30 cellular contexts compared by ENCODE assay signal in the genomic region with DNA sequence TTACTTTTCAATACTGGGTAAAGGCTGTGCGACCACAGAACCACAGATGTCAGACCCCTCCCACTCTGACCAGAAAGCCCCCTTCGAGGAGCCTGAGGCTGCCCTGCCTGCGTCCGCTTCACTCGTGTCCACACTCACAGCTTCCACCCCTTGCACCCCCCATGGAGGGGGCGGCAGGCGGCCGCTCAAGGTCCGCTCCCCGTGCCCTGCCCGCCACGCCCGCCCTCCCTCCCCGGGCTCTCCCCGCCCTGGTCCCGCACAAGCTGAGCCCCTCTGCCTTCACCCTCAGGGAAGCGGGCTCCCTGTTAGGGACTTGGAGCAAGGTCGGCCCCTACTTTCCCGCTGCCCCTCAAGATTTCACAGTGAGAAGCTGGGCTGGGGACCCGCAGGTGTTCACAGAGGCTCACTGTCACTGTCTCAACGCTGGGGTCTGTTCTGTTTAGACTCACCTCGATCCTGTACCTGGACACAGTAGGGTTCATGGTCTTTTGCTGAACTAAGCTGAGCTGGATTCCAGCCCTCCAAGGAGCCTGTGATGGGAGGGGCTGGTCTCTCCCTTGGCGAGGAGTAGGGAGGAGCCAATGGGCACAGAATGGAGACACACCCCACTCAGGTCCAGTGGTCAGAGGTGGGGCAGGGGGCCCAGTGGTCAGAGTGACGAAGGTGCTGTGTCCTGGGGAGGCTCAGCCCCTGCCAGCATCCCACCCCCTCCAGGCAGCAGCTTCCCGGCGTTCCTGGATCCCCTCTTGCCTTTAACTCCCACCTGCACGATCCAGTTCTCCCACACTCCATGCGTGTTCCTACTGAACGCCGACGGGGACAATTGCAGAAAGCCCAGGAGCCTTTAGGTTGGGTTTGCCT.
DNase-seq lines count a peak whose midpoint lies in the region; ATAC-seq and TF ChIP-seq lines count a peak whose summit lies in the region.
"Had no signal": no experiment of that assay in that cellular context is flagged by ENCODE, and none has a peak within 500 bp of the region (broad histone marks: within the 10 kb centered on the region; RNA-seq: fewer than 3 reads in every experiment).

No MANE protein-coding gene starts in this region.

- no peak overlapping the region for H3K27ac Mint-ChIP-seq in activated CD8-positive, alpha-beta T cell treated with anti-CD3 and anti-CD28 coated beads, Interleukin-2, amount 10 ng/mL, durations not matched to agents 7 days and 5 days
- no peak overlapping the region for H3K27ac Mint-ChIP-seq in activated CD8-positive, alpha-beta T cell treated with anti-CD3 and anti-CD28 coated beads for 36 hours
- H3K27ac Mint-ChIP-seq in immature natural killer cell: no peak overlapping the region
- H3K27ac Mint-ChIP-seq: activated CD4-positive, alpha-beta T cell treated with anti-CD3 and anti-CD28 coated beads for 36 hours; activated naive CD4-positive, alpha-beta T cell treated with anti-CD3 and anti-CD28 coated beads, Interleukin-2, amount 50 U/mL, for 72 hours; GM23338; IgD-negative memory B cell had no signal

- no peak for ATAC-seq in activated CD8-positive, alpha-beta T cell treated with anti-CD3 and anti-CD28 coated beads, Interleukin-2, amount 10 ng/mL, durations not matched to agents 7 days and 5 days
- no peak for ATAC-seq in activated CD8-positive, alpha-beta T cell treated with anti-CD3 and anti-CD28 coated beads for 36 hours
- ATAC-seq: activated CD4-positive, alpha-beta T cell treated with anti-CD3 and anti-CD28 coated beads for 36 hours; activated naive CD4-positive, alpha-beta T cell treated with anti-CD3 and anti-CD28 coated beads, Interleukin-2, amount 50 U/mL, for 72 hours; GM23338; left lung had no signal

- CTCF ChIA-PET in activated CD8-positive, alpha-beta T cell treated with anti-CD3 and anti-CD28 coated beads, Interleukin-2, amount 10 ng/mL, durations not matched to agents 7 days and 5 days (lab: Charles Lee): no interaction called here
- CTCF ChIA-PET in activated CD8-positive, alpha-beta T cell treated with anti-CD3 and anti-CD28 coated beads for 36 hours (lab: Charles Lee): no interaction called here
- CTCF ChIA-PET in HEK293T (lab: Yijun Ruan, JAX): interaction anchor here (0.6 to 1.4 kb wide), 4 partner anchors 45 to 972 kb away, joined by 3 to 8 read pairs (median 4); no protein-coding TSS in a partner anchor

- H3K79me2 ChIP-seq in osteoblast (ENCODE audit: insufficient read depth, low read length): no peaks in the 10 kb centered on the region

- DNase-seq in activated CD8-positive, alpha-beta T cell treated with anti-CD3 and anti-CD28 coated beads, Interleukin-2, amount 10 ng/mL, durations not matched to agents 7 days and 5 days: peak; percentile 6
- no peak for DNase-seq in activated CD8-positive, alpha-beta T cell treated with anti-CD3 and anti-CD28 coated beads for 36 hours
- DNase-seq in GM13977 (ENCODE audit: low spot score) (peak; percentile 27), ecto neural progenitor cell (ENCODE audit: low spot score) (peak; percentile 40), osteoblast (ENCODE audit: insufficient read length, low spot score, missing footprints) (peak; percentile 82), immature natural killer cell (no peak), HEK293T (ENCODE audit: extremely low spot score) (no peak), NCI-H1092 treated with DMSO at 0.1 percent for 48 hours (lab: John Stamatoyannopoulos, UW) (no peak)
- DNase-seq: activated CD4-positive, alpha-beta T cell treated with anti-CD3 and anti-CD28 coated beads for 36 hours; amygdala; brain microvascular endothelial cell; DMS79 treated with DMSO at 0.1 percent for 48 hours; hippocampal formation; mesenchymal stem cell; NCI-H146; NCI-H226; NCI-H526 treated with DMSO at 0.1 percent for 48 hours; PC-3; retina; small intestine; stimulated activated CD4-positive, alpha-beta T cell treated with anti-CD3 and anti-CD28 coated beads, Interleukin-1b, Interleukin-23, amount 100 ng/mL, for 48 hours; stimulated activated naive CD4-positive, alpha-beta T cell treated with Interleukin-2 at 50 U/mL for 16 hours; T-helper 2 cell; uterus had no signal

- no peak overlapping the region for H3K4me3 Mint-ChIP-seq in activated CD8-positive, alpha-beta T cell treated with anti-CD3 and anti-CD28 coated beads, Interleukin-2, amount 10 ng/mL, durations not matched to agents 7 days and 5 days
- no peak overlapping the region for H3K4me3 Mint-ChIP-seq in activated CD8-positive, alpha-beta T cell treated with anti-CD3 and anti-CD28 coated beads for 36 hours
- no peak overlapping the region for H3K4me3 Mint-ChIP-seq in immature natural killer cell
- H3K4me3 Mint-ChIP-seq: activated CD4-positive, alpha-beta T cell treated with anti-CD3 and anti-CD28 coated beads for 36 hours; CD14-positive monocyte; GM23338; IgD-negative memory B cell had no signal

- H3K4me3 ChIP-seq in osteoblast (ENCODE audit: insufficient read depth, low read length): no peak overlapping the region
- H3K4me3 ChIP-seq: GM23338, left lung, thoracic aorta, uterus had no signal

- H3K27ac ChIP-seq in osteoblast (ENCODE audit: low read depth, low read length): no peak overlapping the region
- H3K27ac ChIP-seq: brain microvascular endothelial cell, left lung, thoracic aorta, uterus had no signal

- no peaks in the 10 kb centered on the region for H4K20me1 ChIP-seq in osteoblast (ENCODE audit: insufficient read depth, low read length)

- no peaks in the 10 kb centered on the region for H3K9me3 ChIP-seq in osteoblast (ENCODE audit: low read depth, low read length)
- H3K9me3 ChIP-seq: left lung, thoracic aorta, uterus had no signal

- POLR2A ChIA-PET in activated CD8-positive, alpha-beta T cell treated with anti-CD3 and anti-CD28 coated beads, Interleukin-2, amount 10 ng/mL, durations not matched to agents 7 days and 5 days (lab: Charles Lee): no interaction called here
- POLR2A ChIA-PET in activated CD8-positive, alpha-beta T cell treated with anti-CD3 and anti-CD28 coated beads for 36 hours (lab: Charles Lee): no interaction called here
- POLR2A ChIA-PET in HEK293T (lab: Yijun Ruan, JAX): no interaction called here

- no peaks in the 10 kb centered on the region for H3K4me1 Mint-ChIP-seq in activated CD8-positive, alpha-beta T cell treated with anti-CD3 and anti-CD28 coated beads, Interleukin-2, amount 10 ng/mL, durations not matched to agents 7 days and 5 days (ENCODE audit: low read depth)
- no peaks in the 10 kb centered on the region for H3K4me1 Mint-ChIP-seq in activated CD8-positive, alpha-beta T cell treated with anti-CD3 and anti-CD28 coated beads for 36 hours (ENCODE audit: low read depth)
- no peaks in the 10 kb centered on the region for H3K4me1 Mint-ChIP-seq in immature natural killer cell
- H3K4me1 Mint-ChIP-seq: IgD-negative memory B cell had no signal

- no peaks in the 10 kb centered on the region for H3K36me3 ChIP-seq in osteoblast (ENCODE audit: insufficient read depth, low read length)
- H3K36me3 ChIP-seq: brain microvascular endothelial cell, left lung, thoracic aorta, uterus had no signal

- H3K27me3 Mint-ChIP-seq in activated CD8-positive, alpha-beta T cell treated with anti-CD3 and anti-CD28 coated beads, Interleukin-2, amount 10 ng/mL, durations not matched to agents 7 days and 5 days (ENCODE audit: low read depth): no peaks in the 10 kb centered on the region
- peaks cover 15% of the 10 kb centered on the region for H3K27me3 Mint-ChIP-seq in activated CD8-positive, alpha-beta T cell treated with anti-CD3 and anti-CD28 coated beads for 36 hours
- H3K27me3 Mint-ChIP-seq in immature natural killer cell (ENCODE audit: low read depth in 3 of 3): peaks cover 0 to 4% (median 3%) of the 10 kb centered on the region in 3 donors

- H3K4me2 ChIP-seq in osteoblast (ENCODE audit: insufficient read depth, low read length): no peak overlapping the region
- H3K4me2 ChIP-seq: GM23338 had no signal

- no peaks in the 10 kb centered on the region for H3K4me1 ChIP-seq in osteoblast (ENCODE audit: insufficient read depth, low read length)
- H3K4me1 ChIP-seq: left lung, uterus had no signal

- no peak for TF ChIP-seq CTCF in activated CD8-positive, alpha-beta T cell treated with anti-CD3 and anti-CD28 coated beads for 36 hours (IDR thresholded peaks at IDR 0.05)
- TF ChIP-seq CTCF in GM13977 (IDR thresholded peaks at IDR 0.05; ENCODE audit: extremely low read depth, insufficient read depth, missing control alignments): no peak
- TF ChIP-seq CTCF in osteoblast (IDR thresholded peaks at IDR 0.05; ENCODE audit: extremely low read depth, low read depth, low read length): no peak

- H3K36me3 Mint-ChIP-seq in activated CD8-positive, alpha-beta T cell treated with anti-CD3 and anti-CD28 coated beads, Interleukin-2, amount 10 ng/mL, durations not matched to agents 7 days and 5 days (ENCODE audit: low read depth): no peaks in the 10 kb centered on the region
- no peaks in the 10 kb centered on the region for H3K36me3 Mint-ChIP-seq in activated CD8-positive, alpha-beta T cell treated with anti-CD3 and anti-CD28 coated beads for 36 hours (ENCODE audit: low read depth)
- H3K36me3 Mint-ChIP-seq in immature natural killer cell: no peaks in the 10 kb centered on the region
- H3K36me3 Mint-ChIP-seq: activated naive CD4-positive, alpha-beta T cell treated with anti-CD3 and anti-CD28 coated beads, Interleukin-2, amount 50 U/mL, for 72 hours; CD14-positive monocyte had no signal

- H3K27me3 ChIP-seq in osteoblast (ENCODE audit: insufficient read depth, low read length): peaks cover 9% of the 10 kb centered on the region
- H3K27me3 ChIP-seq: brain microvascular endothelial cell had no signal

- intact Hi-C loops in activated CD8-positive, alpha-beta T cell treated with anti-CD3 and anti-CD28 coated beads for 36 hours (cut with micrococcal nuclease): loop anchor here (10.0 kb wide), 1 partner anchor 971 kb away; no protein-coding TSS in a partner anchor

- H2AFZ ChIP-seq in osteoblast (ENCODE audit: low read length): no peak overlapping the region
- H2AFZ ChIP-seq: GM23338 had no signal

- in situ Hi-C loops in GM13977 (cut with MboI; ENCODE audit: low pct_unique_long_range_greater_than_20kb, low sequenced_read_pairs, unreplicated experiment): no loop called here

- H3K9me3 Mint-ChIP-seq in activated CD8-positive, alpha-beta T cell treated with anti-CD3 and anti-CD28 coated beads, Interleukin-2, amount 10 ng/mL, durations not matched to agents 7 days and 5 days (ENCODE audit: insufficient read depth): no peaks in the 10 kb centered on the region
- no peaks in the 10 kb centered on the region for H3K9me3 Mint-ChIP-seq in activated CD8-positive, alpha-beta T cell treated with anti-CD3 and anti-CD28 coated beads for 36 hours
- no peaks in the 10 kb centered on the region for H3K9me3 Mint-ChIP-seq in immature natural killer cell
- H3K9me3 Mint-ChIP-seq: activated naive CD4-positive, alpha-beta T cell treated with anti-CD3 and anti-CD28 coated beads, Interleukin-2, amount 50 U/mL, for 72 hours; CD14-positive monocyte; GM23338; IgD-negative memory B cell had no signal

TF ChIP-seq in HEK293T, 16 proteins besides CTCF, POLR2A, EP300 and RAD21 (continues in another document):
- no peak for TF ChIP-seq TARDBP (IDR thresholded peaks at IDR 0.05)
- no peak for TF ChIP-seq ZNF384 (IDR thresholded peaks at IDR 0.05)
- no peak for TF ChIP-seq SUZ12 (IDR thresholded peaks at IDR 0.05)
- no peak for TF ChIP-seq FOXA1 (IDR thresholded peaks at IDR 0.05)
- TF ChIP-seq SP1 (IDR thresholded peaks at IDR 0.05): no peak
- no peak for TF ChIP-seq ELF4 (IDR thresholded peaks at IDR 0.05)
- no peak for TF ChIP-seq BHLHE40 (IDR thresholded peaks at IDR 0.05; ENCODE audit: borderline replicate concordance)

Comparison
In these comparisons a context has a peak if more than half of its experiments do, and no peak if none do; other contexts are left out.
1. DNase-seq: peak in activated CD8-positive, alpha-beta T cell treated with anti-CD3 and anti-CD28 coated beads, Interleukin-2, amount 10 ng/mL, durations not matched to agents 7 days and 5 days (single experiment), GM13977 (single experiment), ecto neural progenitor cell (single experiment) and osteoblast (single experiment); none in activated CD8-positive, alpha-beta T cell treated with anti-CD3 and anti-CD28 coated beads for 36 hours (single experiment), immature natural killer cell (0 of 3), HEK293T (single experiment) and NCI-H1092 treated with DMSO at 0.1 percent for 48 hours (single experiment).